28 cellular contexts compared by ENCODE assay signal in genomic region chr14:102603293-102603907, GRCh38. TPM values are rescaled to one million over a fixed set of nuclear protein-coding genes. Genes with fewer than 3 reads are reported as not detected.
DNase-seq lines count a peak whose midpoint lies in the region; ATAC-seq and TF ChIP-seq lines count a peak whose summit lies in the region.
"Had no signal": no experiment of that assay in that cellular context is flagged by ENCODE, and none has a peak within 500 bp of the region (broad histone marks: within the 10 kb centered on the region; RNA-seq: fewer than 3 reads in every experiment).

No MANE protein-coding gene starts in this region.

- H3K9me2 ChIP-seq in Karpas-422 (replicated peaks; ENCODE audit: insufficient read depth, low read length), result no peaks in the 10 kb centered on the region

- peaks cover 21 to 92% (median 49%) of the 10 kb centered on the region in 11 experiments; a peak in 18 of 22 replicates for H3K36me3 ChIP-seq in BLaER1 treated with 17β-estradiol and CSF1 and Interleukin-3, amounts not matched to agents 10 nM and 100 nM
- H3K36me3 ChIP-seq in Karpas-422 (ENCODE audit: insufficient read depth, low read length), result peaks cover 14% of the 10 kb centered on the region

- DNase-seq in Karpas-422 (no peak), endothelial cell (ENCODE audit: low spot score) (no peak), osteocyte (ENCODE audit: extremely low spot score, unreplicated experiment) (no peak), cerebellar cortex (ENCODE audit: low spot score) (no peak), T-helper 9 cell (no peak), superior temporal gyrus (ENCODE audit: extremely low spot score) (no peak)
- DNase-seq: activated CD4-positive, alpha-beta T cell treated with anti-CD3 and anti-CD28 coated beads, Interleukin-2, amount 10 ng/mL, durations not matched to agents 7 days and 5 days; activated CD8-positive, alpha-beta memory T cell treated with anti-CD3 and anti-CD28 coated beads, Interleukin-2, amount 10 ng/mL, durations not matched to agents 7 days and 5 days; aorta; CD4-positive, alpha-beta T cell; DMS 273 treated with DMSO at 0.1 percent for 48 hours; GOT3; heart left ventricle; Kasumi-1; left colon; naive thymus-derived CD8-positive, alpha-beta T cell; NCI-H1092; NCI-H187 treated with DMSO at 0.1 percent for 48 hours; NCI-H526 treated with DMSO at 0.1 percent for 48 hours; RPMI8226; small intestine; stimulated activated CD4-positive, alpha-beta T cell treated with anti-CD3 and anti-CD28 coated beads, Interleukin-1b, Interleukin-23, amount 100 ng/mL, for 48 hours had no signal

- H4K20me1 ChIP-seq in BLaER1 treated with 17β-estradiol and CSF1 and Interleukin-3, amounts not matched to agents 10 nM and 100 nM, result peaks cover 99 to 100% (median 100%) of the 10 kb centered on the region in 11 experiments
- H4K20me1 ChIP-seq in Karpas-422 (ENCODE audit: insufficient read depth, low read depth, low read length), result peaks cover 12% of the 10 kb centered on the region

- H3K4me3 Mint-ChIP-seq in endothelial cell (ENCODE audit: unreplicated experiment) (no peak overlapping the region), osteocyte (ENCODE audit: unreplicated experiment) (no peak overlapping the region)
- H3K4me3 Mint-ChIP-seq: activated CD4-positive, alpha-beta T cell treated with anti-CD3 and anti-CD28 coated beads, Interleukin-2, amount 10 ng/mL, durations not matched to agents 7 days and 5 days; activated CD8-positive, alpha-beta memory T cell treated with anti-CD3 and anti-CD28 coated beads, Interleukin-2, amount 10 ng/mL, durations not matched to agents 7 days and 5 days; activated naive CD8-positive, alpha-beta T cell; CD4-positive, alpha-beta T cell had no signal

- no peak overlapping the region for H3K4me3 ChIP-seq in BLaER1 treated with 17β-estradiol and CSF1 and Interleukin-3, amounts not matched to agents 10 nM and 100 nM
- no peak overlapping the region for H3K4me3 ChIP-seq in Karpas-422 (ENCODE audit: low read length)
- H3K4me3 ChIP-seq: heart left ventricle, suprapubic skin had no signal

- no peaks in the 10 kb centered on the region for H3K9me3 Mint-ChIP-seq in endothelial cell (ENCODE audit: unreplicated experiment)
- H3K9me3 Mint-ChIP-seq in osteocyte (ENCODE audit: unreplicated experiment), result no peaks in the 10 kb centered on the region
- H3K9me3 Mint-ChIP-seq: activated CD4-positive, alpha-beta T cell treated with anti-CD3 and anti-CD28 coated beads, Interleukin-2, amount 10 ng/mL, durations not matched to agents 7 days and 5 days; CD4-positive, alpha-beta T cell had no signal

- ATAC-seq in GM21737 (IDR thresholded peaks at IDR 0.05; ENCODE audit: unreplicated experiment), result no peak
- ATAC-seq: activated CD8-positive, alpha-beta memory T cell treated with anti-CD3 and anti-CD28 coated beads, Interleukin-2, amount 10 ng/mL, durations not matched to agents 7 days and 5 days; left colon; naive thymus-derived CD8-positive, alpha-beta T cell; SK-N-SH treated with all-trans-retinoic acid at 6 μM for 48 hours had no signal

- H3K9ac ChIP-seq in BLaER1 treated with 17β-estradiol and CSF1 and Interleukin-3, amounts not matched to agents 10 nM and 100 nM, result peak overlapping the region in 4 of 11 experiments; percentile 2 to 59 (median 16); a peak in 5 of 22 replicates
- H3K9ac ChIP-seq in Karpas-422 (ENCODE audit: low read length), result no peak overlapping the region

- no peaks in the 10 kb centered on the region for H3K27me3 Mint-ChIP-seq in endothelial cell (ENCODE audit: unreplicated experiment)
- no peaks in the 10 kb centered on the region for H3K27me3 Mint-ChIP-seq in osteocyte (ENCODE audit: unreplicated experiment)
- H3K27me3 Mint-ChIP-seq: activated CD4-positive, alpha-beta T cell treated with anti-CD3 and anti-CD28 coated beads, Interleukin-2, amount 10 ng/mL, durations not matched to agents 7 days and 5 days; activated CD8-positive, alpha-beta memory T cell treated with anti-CD3 and anti-CD28 coated beads, Interleukin-2, amount 10 ng/mL, durations not matched to agents 7 days and 5 days; activated naive CD8-positive, alpha-beta T cell; CD4-positive, alpha-beta T cell; naive thymus-derived CD8-positive, alpha-beta T cell had no signal

- no peaks in the 10 kb centered on the region for H3K27me3 ChIP-seq in BLaER1 treated with 17β-estradiol and CSF1 and Interleukin-3, amounts not matched to agents 10 nM and 100 nM
- no peaks in the 10 kb centered on the region for H3K27me3 ChIP-seq in Karpas-422 (ENCODE audit: low read length)
- H3K27me3 ChIP-seq: heart left ventricle, suprapubic skin had no signal

- H3K4me1 Mint-ChIP-seq in endothelial cell (ENCODE audit: unreplicated experiment), result peaks cover 16% of the 10 kb centered on the region
- H3K4me1 Mint-ChIP-seq in osteocyte (ENCODE audit: unreplicated experiment), result peaks cover 38% of the 10 kb centered on the region

- H3K27ac Mint-ChIP-seq in endothelial cell (ENCODE audit: unreplicated experiment) (peak overlapping the region; percentile 42), osteocyte (ENCODE audit: unreplicated experiment) (peak overlapping the region; percentile 70)
- H3K27ac Mint-ChIP-seq: activated CD4-positive, alpha-beta T cell treated with anti-CD3 and anti-CD28 coated beads, Interleukin-2, amount 10 ng/mL, durations not matched to agents 7 days and 5 days; activated CD8-positive, alpha-beta memory T cell treated with anti-CD3 and anti-CD28 coated beads, Interleukin-2, amount 10 ng/mL, durations not matched to agents 7 days and 5 days; activated naive CD8-positive, alpha-beta T cell; CD4-positive, alpha-beta T cell had no signal

- peak overlapping the region; percentile 59 to 73 (median 69) for H3K4me2 ChIP-seq in BLaER1 treated with 17β-estradiol and CSF1 and Interleukin-3, amounts not matched to agents 10 nM and 100 nM
- no peak overlapping the region for H3K4me2 ChIP-seq in Karpas-422 (ENCODE audit: low read depth, low read length, poor library complexity, severe bottlenecking)

- H3K27ac ChIP-seq in BLaER1 treated with 17β-estradiol and CSF1 and Interleukin-3, amounts not matched to agents 10 nM and 100 nM, result peak overlapping the region in 7 of 11 experiments; percentile 9 to 50 (median 35); a peak in 7 of 22 replicates
- H3K27ac ChIP-seq in Karpas-422 (ENCODE audit: low read length), result peak overlapping the region; percentile 8; the same call in 1 of the 2 replicates
- H3K27ac ChIP-seq: heart left ventricle, VCaP had no signal

- H3K9me3 ChIP-seq in BLaER1 treated with 17β-estradiol and CSF1 and Interleukin-3, amounts not matched to agents 10 nM and 100 nM (replicated peaks in 1 of 11), result no peaks in the 10 kb centered on the region
- no peaks in the 10 kb centered on the region for H3K9me3 ChIP-seq in Karpas-422 (ENCODE audit: low read length)
- H3K9me3 ChIP-seq: heart left ventricle, suprapubic skin had no signal

- no peaks in the 10 kb centered on the region for H3K36me3 Mint-ChIP-seq in endothelial cell (ENCODE audit: low read depth, unreplicated experiment)
- no peaks in the 10 kb centered on the region for H3K36me3 Mint-ChIP-seq in osteocyte (ENCODE audit: unreplicated experiment)

- TF ChIP-seq CTCF in endothelial cell (IDR thresholded peaks at IDR 0.05; ENCODE audit: unreplicated experiment), result no peak
- TF ChIP-seq CTCF in osteocyte (IDR thresholded peaks at IDR 0.05), result no peak

- peaks cover 97% of the 10 kb centered on the region for H3K79me2 ChIP-seq in Karpas-422 (ENCODE audit: low read length)

- no peak overlapping the region for H2AFZ ChIP-seq in Karpas-422 (ENCODE audit: low read length)

- peaks cover 93 to 99% (median 96%) of the 10 kb centered on the region in 10 experiments for H3K4me1 ChIP-seq in BLaER1 treated with 17β-estradiol and CSF1 and Interleukin-3, amounts not matched to agents 10 nM and 100 nM
- peaks cover 67% of the 10 kb centered on the region for H3K4me1 ChIP-seq in Karpas-422 (ENCODE audit: low read length)

RNA-seq across cellular contexts. Expression of gene RCOR1, which starts 11.0 kb away (rescaled TPM):
- 23.3 and 46.9 TPM in 2 replicates for total RNA-seq in Karpas-422 (2014; rRNA removed; shearing (Covaris generic); ENCODE audit: low replicate concordance)
- total RNA-seq in endothelial cell (ENCODE audit: unreplicated experiment) (51.6 TPM), osteocyte (23.6 and 27.4 TPM in 2 replicates)
